ENCODE assay signal across 1 cellular context in the genomic region with DNA sequence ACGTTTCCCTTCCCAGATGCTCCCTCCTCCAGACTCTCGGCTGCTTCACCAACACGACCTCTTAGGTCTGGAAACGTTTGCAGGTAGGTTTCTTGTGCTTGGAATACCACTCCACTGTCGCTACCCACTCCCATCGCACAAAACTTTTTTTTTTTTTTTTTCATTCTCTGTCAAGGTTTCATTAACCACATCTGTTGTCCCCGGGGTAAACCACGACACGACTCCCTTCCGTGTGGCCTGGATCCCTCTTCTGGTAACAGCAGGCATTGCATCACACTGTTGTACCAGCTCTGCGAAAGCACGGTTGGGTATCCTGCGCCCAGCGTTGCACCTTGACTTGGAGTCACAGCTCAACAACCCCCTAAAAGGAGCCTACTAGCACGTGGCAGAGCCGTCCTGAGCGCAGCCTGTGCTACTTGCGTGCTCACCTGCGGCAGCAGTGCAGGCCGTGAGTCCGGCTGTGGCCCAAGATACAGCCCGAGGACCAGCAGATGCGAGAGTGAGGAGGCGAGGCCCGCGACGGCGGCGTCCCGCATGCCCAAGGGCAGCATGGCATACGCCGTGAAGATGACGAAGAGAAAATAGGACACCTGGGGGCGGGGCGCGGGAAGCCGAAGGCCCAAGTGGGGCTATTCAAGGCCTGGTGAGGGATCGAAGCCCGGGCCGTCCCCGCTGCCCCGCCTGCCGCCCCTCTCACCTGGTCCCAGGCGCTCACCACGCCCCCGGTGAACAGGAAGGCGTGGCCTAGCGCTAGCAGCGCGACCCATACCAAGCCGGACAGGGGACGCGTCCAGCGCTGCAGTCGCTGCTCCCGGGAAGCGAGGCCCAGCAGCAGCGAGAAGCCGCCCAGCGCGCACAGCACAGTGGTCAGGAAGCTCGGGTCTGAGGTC.
A peak's percentile ranks its signal among the peaks of the same experiment; 100 is the strongest.
TF ChIP-seq lines count a peak whose summit lies in the region.

No MANE protein-coding gene starts in this region.

TF ChIP-seq in H1, 55 proteins besides CTCF, POLR2A, EP300 and RAD21:
- TF ChIP-seq KDM4A (IDR thresholded peaks at IDR 0.05; ENCODE audit: low read depth, low read length, severe bottlenecking) (peak; percentile 85), TBP (IDR thresholded peaks at IDR 0.05; ENCODE audit: low read depth, low read length) (0 out of 2 replicates have a peak, but pooled peaks have one; percentile 8), ASH2L (IDR thresholded peaks at IDR 0.05; ENCODE audit: low read length) (peak; percentile 78), CEBPB (IDR thresholded peaks at IDR 0.05; ENCODE audit: low read depth, low read length) (peak; percentile 90), KDM5A (IDR thresholded peaks at IDR 0.05; ENCODE audit: low read length) (no peak), CREB1 (IDR thresholded peaks at IDR 0.05) (peak; percentile 37), JUND (IDR thresholded peaks at IDR 0.05; ENCODE audit: low read length) (no peak), BACH1 (IDR thresholded peaks at IDR 0.05; ENCODE audit: low read length) (0 out of 2 replicates have a peak, but pooled peaks have one; percentile 44), SUZ12 (IDR thresholded peaks at IDR 0.05; ENCODE audit: low read length) (peak; percentile 49; the same call in 1 of the 2 replicates), SIN3A (conservative IDR thresholded peaks at IDR 0.05 in 1 of 2, IDR thresholded peaks at IDR 0.05 in 1 of 2; ENCODE audit: low read depth in 1 of 2, low read length in 2 of 2) (peak in 1 of 2 experiments; percentile 20; a peak in 1 of 4 replicates), HDAC2 (IDR thresholded peaks at IDR 0.05; ENCODE audit: borderline replicate concordance in 1 of 2, low read depth in 2 of 2, low read length in 2 of 2) (0 out of 4 replicates have a peak, but pooled peaks of 1 of the 2 experiments have one; percentile 43), CHD1 (IDR thresholded peaks at IDR 0.05; ENCODE audit: low read depth, low read length) (no peak)
- TF ChIP-seq, protein P1, sequence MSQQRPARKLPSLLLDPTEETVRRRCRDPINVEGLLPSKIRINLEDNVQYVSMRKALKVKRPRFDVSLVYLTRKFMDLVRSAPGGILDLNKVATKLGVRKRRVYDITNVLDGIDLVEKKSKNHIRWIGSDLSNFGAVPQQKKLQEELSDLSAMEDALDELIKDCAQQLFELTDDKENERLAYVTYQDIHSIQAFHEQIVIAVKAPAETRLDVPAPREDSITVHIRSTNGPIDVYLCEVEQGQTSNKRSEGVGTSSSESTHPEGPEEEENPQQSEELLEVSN (IDR thresholded peaks at IDR 0.05), result peak; percentile 95
- TF ChIP-seq, protein P2, sequence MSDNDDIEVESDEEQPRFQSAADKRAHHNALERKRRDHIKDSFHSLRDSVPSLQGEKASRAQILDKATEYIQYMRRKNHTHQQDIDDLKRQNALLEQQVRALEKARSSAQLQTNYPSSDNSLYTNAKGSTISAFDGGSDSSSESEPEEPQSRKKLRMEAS (IDR thresholded peaks at IDR 0.05), result peak; percentile 97
TF ChIP-seq in H1: peak in this region for 11.
